Comparison of ENCODE assay signal across 2 cellular contexts in genomic region chr6:149895702-149896310, GRCh38.
A peak's percentile ranks its signal among the peaks of the same experiment; 100 is the strongest.
TF ChIP-seq lines count a peak whose summit lies in the region.

No MANE protein-coding gene starts in this region.

TF ChIP-seq in HEK293T, 16 proteins besides CTCF, POLR2A, EP300 and RAD21:
- TF ChIP-seq BHLHE40 (IDR thresholded peaks at IDR 0.05; ENCODE audit: borderline replicate concordance) (no peak), FOXM1 (IDR thresholded peaks at IDR 0.05; ENCODE audit: borderline replicate concordance) (no peak), LEF1 (IDR thresholded peaks at IDR 0.05; ENCODE audit: borderline replicate concordance) (no peak), FOXK2 (IDR thresholded peaks at IDR 0.05) (no peak), L3MBTL2 (conservative IDR thresholded peaks at IDR 0.05) (no peak), FOXA1 (IDR thresholded peaks at IDR 0.05) (no peak), CTBP1 (IDR thresholded peaks at IDR 0.05; ENCODE audit: borderline replicate concordance) (no peak), SUZ12 (IDR thresholded peaks at IDR 0.05) (no peak), SP1 (IDR thresholded peaks at IDR 0.05) (no peak), TARDBP (IDR thresholded peaks at IDR 0.05) (no peak), ZNF384 (IDR thresholded peaks at IDR 0.05) (no peak), ELF4 (IDR thresholded peaks at IDR 0.05) (no peak), ARNT (IDR thresholded peaks at IDR 0.05) (no peak), NFRKB (IDR thresholded peaks at IDR 0.05) (no peak), HDGF (IDR thresholded peaks at IDR 0.05; ENCODE audit: borderline replicate concordance) (no peak)
- TF ChIP-seq, protein P1, sequence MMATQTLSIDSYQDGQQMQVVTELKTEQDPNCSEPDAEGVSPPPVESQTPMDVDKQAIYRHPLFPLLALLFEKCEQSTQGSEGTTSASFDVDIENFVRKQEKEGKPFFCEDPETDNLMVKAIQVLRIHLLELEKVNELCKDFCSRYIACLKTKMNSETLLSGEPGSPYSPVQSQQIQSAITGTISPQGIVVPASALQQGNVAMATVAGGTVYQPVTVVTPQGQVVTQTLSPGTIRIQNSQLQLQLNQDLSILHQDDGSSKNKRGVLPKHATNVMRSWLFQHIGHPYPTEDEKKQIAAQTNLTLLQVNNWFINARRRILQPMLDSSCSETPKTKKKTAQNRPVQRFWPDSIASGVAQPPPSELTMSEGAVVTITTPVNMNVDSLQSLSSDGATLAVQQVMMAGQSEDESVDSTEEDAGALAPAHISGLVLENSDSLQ (IDR thresholded peaks at IDR 0.05): no peak
TF ChIP-seq in HEK293T: peak in this region for 0.

TF ChIP-seq in K562, 482 proteins besides CTCF, POLR2A, EP300 and RAD21:
- TF ChIP-seq NFIC (IDR thresholded peaks at IDR 0.05) (peak; percentile 16; the same call in 1 of the 2 replicates), HDAC6 (IDR thresholded peaks at IDR 0.05; ENCODE audit: low read depth, low read length) (no peak), POLR2B (IDR thresholded peaks at IDR 0.05; ENCODE audit: low read depth, partially characterized antibody) (no peak), RBM15 (IDR thresholded peaks at IDR 0.05; ENCODE audit: insufficient read depth, low read length) (no peak), SAFB2 (IDR thresholded peaks at IDR 0.05; ENCODE audit: borderline replicate concordance, low read depth, low read length, severe bottlenecking) (no peak), HOXB6 (CRISPR knock-in tag; IDR thresholded peaks at IDR 0.05; ENCODE audit: borderline replicate concordance) (no peak)
- TF ChIP-seq, protein P2, sequence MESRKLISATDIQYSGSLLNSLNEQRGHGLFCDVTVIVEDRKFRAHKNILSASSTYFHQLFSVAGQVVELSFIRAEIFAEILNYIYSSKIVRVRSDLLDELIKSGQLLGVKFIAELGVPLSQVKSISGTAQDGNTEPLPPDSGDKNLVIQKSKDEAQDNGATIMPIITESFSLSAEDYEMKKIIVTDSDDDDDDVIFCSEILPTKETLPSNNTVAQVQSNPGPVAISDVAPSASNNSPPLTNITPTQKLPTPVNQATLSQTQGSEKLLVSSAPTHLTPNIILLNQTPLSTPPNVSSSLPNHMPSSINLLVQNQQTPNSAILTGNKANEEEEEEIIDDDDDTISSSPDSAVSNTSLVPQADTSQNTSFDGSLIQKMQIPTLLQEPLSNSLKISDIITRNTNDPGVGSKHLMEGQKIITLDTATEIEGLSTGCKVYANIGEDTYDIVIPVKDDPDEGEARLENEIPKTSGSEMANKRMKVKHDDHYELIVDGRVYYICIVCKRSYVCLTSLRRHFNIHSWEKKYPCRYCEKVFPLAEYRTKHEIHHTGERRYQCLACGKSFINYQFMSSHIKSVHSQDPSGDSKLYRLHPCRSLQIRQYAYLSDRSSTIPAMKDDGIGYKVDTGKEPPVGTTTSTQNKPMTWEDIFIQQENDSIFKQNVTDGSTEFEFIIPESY (CRISPR knock-in tag; IDR thresholded peaks at IDR 0.05): no peak
